Comparison of ENCODE assay signal across 1 cellular context in the genomic region with DNA sequence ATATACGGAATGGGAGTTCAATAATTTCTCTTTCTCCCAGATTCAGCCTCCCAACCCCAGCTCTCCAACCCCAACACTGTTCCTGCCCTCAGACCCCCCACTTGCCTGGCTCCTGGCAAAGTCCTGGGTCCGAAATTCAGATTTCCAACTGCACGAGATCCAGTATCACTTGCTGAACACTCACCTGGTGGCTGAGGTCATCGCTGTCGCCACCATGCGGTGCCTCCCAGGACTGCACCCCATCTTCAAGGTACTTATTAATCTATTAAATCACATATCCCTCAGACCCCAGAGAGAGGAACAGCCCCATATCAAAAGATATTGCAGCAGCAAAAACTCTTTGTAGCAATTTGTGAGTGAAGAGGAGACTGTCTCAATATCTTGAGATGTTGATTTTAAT.
A peak's percentile ranks its signal among the peaks of the same experiment; 100 is the strongest.
TF ChIP-seq lines count a peak whose summit lies in the region.

No MANE protein-coding gene starts in this region.

TF ChIP-seq in K562, 482 proteins besides CTCF, POLR2A, EP300 and RAD21:
- TF ChIP-seq ZNF23 (CRISPR knock-in tag; IDR thresholded peaks at IDR 0.05) (no peak), BRD9 (IDR thresholded peaks at IDR 0.05; ENCODE audit: low read depth, partially characterized antibody) (no peak), BHLHE40 (IDR thresholded peaks at IDR 0.05; ENCODE audit: low read length) (peak; percentile 50), TCF3 (CRISPR knock-in tag; IDR thresholded peaks at IDR 0.05) (0 out of 2 replicates have a peak, but pooled peaks have one; percentile 7), STAG1 (CRISPR knock-in tag; IDR thresholded peaks at IDR 0.05; ENCODE audit: borderline replicate concordance) (peak; percentile 16; the same call in 1 of the 2 replicates), ZNF79 (CRISPR knock-in tag; IDR thresholded peaks at IDR 0.05; ENCODE audit: low read depth) (no peak), HSF4 (CRISPR knock-in tag; IDR thresholded peaks at IDR 0.05; ENCODE audit: borderline replicate concordance) (no peak), MYC (IDR thresholded peaks at IDR 0.05; ENCODE audit: low read depth, low read length) (peak; percentile 30; the same call in 1 of the 2 replicates), MYC (CRISPR knock-in tag; IDR thresholded peaks at IDR 0.05; ENCODE audit: borderline replicate concordance, low read depth) (no peak), RB1 (IDR thresholded peaks at IDR 0.05; ENCODE audit: low read depth) (0 out of 2 replicates have a peak, but pooled peaks have one; percentile 32), ARID2 (IDR thresholded peaks at IDR 0.05) (0 out of 2 replicates have a peak, but pooled peaks have one; percentile 37), ZNF143 (CRISPR knock-in tag; IDR thresholded peaks at IDR 0.05) (no peak), CXXC5 (CRISPR knock-in tag; IDR thresholded peaks at IDR 0.05) (peak; percentile 48; the same call in 1 of the 2 replicates), JUND (IDR thresholded peaks at IDR 0.05; ENCODE audit: borderline replicate concordance, low read depth, low read length) (peak; percentile 39; the same call in 1 of the 2 replicates), JUND (tag; IDR thresholded peaks at IDR 0.05; ENCODE audit: borderline replicate concordance, low read depth, low read length) (no peak; the same call in 2 of the 3 replicates), MTA3 (IDR thresholded peaks at IDR 0.05; ENCODE audit: borderline replicate concordance) (no peak), MCM5 (IDR thresholded peaks at IDR 0.05; ENCODE audit: low read depth) (no peak), SMAD4 (CRISPR knock-in tag; conservative IDR thresholded peaks at IDR 0.05) (0 out of 2 replicates have a peak, but pooled peaks have one; percentile 21), ZKSCAN1 (IDR thresholded peaks at IDR 0.05; ENCODE audit: low read depth, low read length) (peak; percentile 13; the same call in 1 of the 2 replicates), ZNF140 (CRISPR knock-in tag; IDR thresholded peaks at IDR 0.05) (no peak), ARID1B (IDR thresholded peaks at IDR 0.05) (0 out of 2 replicates have a peak, but pooled peaks have one; percentile 10), SMAD3 (CRISPR knock-in tag; conservative IDR thresholded peaks at IDR 0.05) (no peak), ZNF778 (CRISPR knock-in tag; IDR thresholded peaks at IDR 0.05) (no peak), DDX20 (tag; IDR thresholded peaks at IDR 0.05; ENCODE audit: low read depth) (no peak), SOX6 (IDR thresholded peaks at IDR 0.05) (no peak), CC2D1A (IDR thresholded peaks at IDR 0.05) (0 out of 2 replicates have a peak, but pooled peaks have one; percentile 41), ZNF764 (CRISPR knock-in tag; IDR thresholded peaks at IDR 0.05; ENCODE audit: low read depth) (peak; percentile 62; the same call in 1 of the 2 replicates), KHSRP (IDR thresholded peaks at IDR 0.05) (no peak), MAFG (tag; conservative IDR thresholded peaks at IDR 0.05) (peak; percentile 41; the same call in 1 of the 2 replicates), NR2C1 (IDR thresholded peaks at IDR 0.05) (no peak), NR2C1 (tag; IDR thresholded peaks at IDR 0.05) (no peak), CREM (IDR thresholded peaks at IDR 0.05; ENCODE audit: low read depth) (0 out of 2 replicates have a peak, but pooled peaks have one; percentile 13), DMBX1 (CRISPR knock-in tag; IDR thresholded peaks at IDR 0.05; ENCODE audit: borderline replicate concordance) (peak; percentile 63; the same call in 1 of the 2 replicates), SMC3 (conservative IDR thresholded peaks at IDR 0.05; ENCODE audit: insufficient read depth, low read depth, low read length) (peak; percentile 56), DACH1 (IDR thresholded peaks at IDR 0.05; ENCODE audit: partially characterized antibody) (peak; percentile 36), ZNF3 (CRISPR knock-in tag; IDR thresholded peaks at IDR 0.05) (no peak), FOXA3 (CRISPR knock-in tag; conservative IDR thresholded peaks at IDR 0.05 in 1 of 2, IDR thresholded peaks at IDR 0.05 in 1 of 2) (no peak)
- TF ChIP-seq, protein P1, sequence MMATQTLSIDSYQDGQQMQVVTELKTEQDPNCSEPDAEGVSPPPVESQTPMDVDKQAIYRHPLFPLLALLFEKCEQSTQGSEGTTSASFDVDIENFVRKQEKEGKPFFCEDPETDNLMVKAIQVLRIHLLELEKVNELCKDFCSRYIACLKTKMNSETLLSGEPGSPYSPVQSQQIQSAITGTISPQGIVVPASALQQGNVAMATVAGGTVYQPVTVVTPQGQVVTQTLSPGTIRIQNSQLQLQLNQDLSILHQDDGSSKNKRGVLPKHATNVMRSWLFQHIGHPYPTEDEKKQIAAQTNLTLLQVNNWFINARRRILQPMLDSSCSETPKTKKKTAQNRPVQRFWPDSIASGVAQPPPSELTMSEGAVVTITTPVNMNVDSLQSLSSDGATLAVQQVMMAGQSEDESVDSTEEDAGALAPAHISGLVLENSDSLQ (IDR thresholded peaks at IDR 0.05), result no peak
- TF ChIP-seq, protein P2, sequence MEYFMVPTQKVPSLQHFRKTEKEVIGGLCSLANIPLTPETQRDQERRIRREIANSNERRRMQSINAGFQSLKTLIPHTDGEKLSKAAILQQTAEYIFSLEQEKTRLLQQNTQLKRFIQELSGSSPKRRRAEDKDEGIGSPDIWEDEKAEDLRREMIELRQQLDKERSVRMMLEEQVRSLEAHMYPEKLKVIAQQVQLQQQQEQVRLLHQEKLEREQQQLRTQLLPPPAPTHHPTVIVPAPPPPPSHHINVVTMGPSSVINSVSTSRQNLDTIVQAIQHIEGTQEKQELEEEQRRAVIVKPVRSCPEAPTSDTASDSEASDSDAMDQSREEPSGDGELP (CRISPR knock-in tag; IDR thresholded peaks at IDR 0.05; ENCODE audit: borderline replicate concordance), result peak; percentile 47; the same call in 1 of the 2 replicates
- TF ChIP-seq, protein P3, sequence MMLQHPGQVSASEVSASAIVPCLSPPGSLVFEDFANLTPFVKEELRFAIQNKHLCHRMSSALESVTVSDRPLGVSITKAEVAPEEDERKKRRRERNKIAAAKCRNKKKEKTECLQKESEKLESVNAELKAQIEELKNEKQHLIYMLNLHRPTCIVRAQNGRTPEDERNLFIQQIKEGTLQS (IDR thresholded peaks at IDR 0.05), result 0 out of 2 replicates have a peak, but pooled peaks have one; percentile 23
- TF ChIP-seq, protein P3 (CRISPR knock-in tag; conservative IDR thresholded peaks at IDR 0.05), result no peak
- TF ChIP-seq, protein P4, sequence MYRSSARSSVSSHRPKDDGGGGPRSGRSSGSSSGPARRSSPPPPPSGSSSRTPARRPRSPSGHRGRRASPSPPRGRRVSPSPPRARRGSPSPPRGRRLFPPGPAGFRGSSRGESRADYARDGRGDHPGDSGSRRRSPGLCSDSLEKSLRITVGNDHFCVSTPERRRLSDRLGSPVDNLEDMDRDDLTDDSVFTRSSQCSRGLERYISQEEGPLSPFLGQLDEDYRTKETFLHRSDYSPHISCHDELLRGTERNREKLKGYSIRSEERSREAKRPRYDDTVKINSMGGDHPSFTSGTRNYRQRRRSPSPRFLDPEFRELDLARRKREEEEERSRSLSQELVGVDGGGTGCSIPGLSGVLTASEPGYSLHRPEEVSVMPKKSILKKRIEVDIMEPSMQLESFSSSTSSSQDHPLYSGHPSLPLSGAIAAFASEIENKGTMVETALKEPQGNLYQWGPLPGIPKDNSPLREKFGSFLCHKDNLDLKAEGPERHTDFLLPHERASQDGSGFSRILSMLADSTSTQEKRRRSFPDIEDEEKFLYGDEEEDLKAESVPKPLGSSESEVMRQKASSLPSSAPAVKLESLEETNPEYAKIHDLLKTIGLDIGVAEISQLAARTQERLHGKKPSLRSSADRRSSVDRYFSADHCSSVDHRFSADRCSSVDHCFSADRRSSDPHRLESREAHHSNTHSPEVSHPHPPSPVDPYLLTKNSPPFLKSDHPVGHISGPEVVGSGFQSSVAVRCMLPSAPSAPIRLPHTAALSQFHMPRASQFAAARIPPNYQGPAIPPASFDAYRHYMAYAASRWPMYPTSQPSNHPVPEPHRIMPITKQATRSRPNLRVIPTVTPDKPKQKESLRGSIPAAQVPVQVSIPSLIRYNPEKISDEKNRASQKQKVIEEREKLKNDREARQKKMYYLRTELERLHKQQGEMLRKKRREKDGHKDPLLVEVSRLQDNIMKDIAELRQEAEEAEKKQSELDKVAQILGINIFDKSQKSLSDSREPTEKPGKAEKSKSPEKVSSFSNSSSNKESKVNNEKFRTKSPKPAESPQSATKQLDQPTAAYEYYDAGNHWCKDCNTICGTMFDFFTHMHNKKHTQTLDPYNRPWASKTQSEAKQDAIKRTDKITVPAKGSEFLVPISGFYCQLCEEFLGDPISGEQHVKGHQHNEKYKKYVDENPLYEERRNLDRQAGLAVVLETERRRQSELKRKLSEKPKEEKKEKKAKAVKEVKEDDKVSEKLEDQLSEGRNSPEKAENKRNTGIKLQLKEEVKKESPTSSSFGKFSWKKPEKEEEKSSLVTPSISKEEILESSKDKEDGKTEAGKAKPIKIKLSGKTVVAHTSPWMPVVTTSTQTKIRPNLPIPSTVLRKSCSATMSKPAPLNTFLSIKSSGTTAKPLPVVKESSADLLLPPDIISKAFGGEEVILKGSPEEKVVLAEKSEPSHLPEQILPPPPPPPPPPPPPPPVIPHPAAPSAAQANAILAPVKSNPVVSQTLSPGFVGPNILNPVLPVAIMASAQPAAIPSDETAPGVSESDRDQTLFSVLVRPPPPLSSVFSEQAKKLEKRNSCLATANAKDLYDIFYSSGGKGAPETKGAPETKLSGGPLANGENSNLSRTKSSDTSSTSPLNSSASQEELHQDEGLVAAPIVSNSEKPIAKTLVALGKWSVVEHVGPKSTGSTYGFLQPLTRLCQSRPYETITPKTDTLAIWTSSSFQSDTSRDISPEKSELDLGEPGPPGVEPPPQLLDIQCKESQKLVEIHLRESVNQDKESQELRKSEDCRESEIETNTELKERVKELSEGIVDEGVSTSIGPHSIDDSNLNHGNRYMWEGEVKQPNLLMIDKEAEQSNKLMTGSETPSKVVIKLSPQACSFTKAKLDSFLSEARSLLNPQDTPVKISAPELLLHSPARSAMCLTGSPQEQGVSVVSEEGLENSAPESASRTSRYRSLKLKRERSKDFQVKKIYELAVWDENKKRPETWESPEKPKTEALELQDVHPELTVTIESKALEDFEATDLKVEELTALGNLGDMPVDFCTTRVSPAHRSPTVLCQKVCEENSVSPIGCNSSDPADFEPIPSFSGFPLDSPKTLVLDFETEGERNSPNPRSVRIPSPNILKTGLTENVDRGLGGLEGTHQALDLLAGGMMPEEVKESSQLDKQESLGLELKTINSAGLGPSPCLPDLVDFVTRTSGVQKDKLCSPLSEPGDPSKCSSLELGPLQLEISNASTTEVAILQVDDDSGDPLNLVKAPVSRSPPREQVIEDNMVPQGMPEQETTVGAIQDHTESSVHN (IDR thresholded peaks at IDR 0.05; ENCODE audit: borderline replicate concordance in 1 of 2, low read depth in 1 of 2), result no peak
- TF ChIP-seq, protein P5, sequence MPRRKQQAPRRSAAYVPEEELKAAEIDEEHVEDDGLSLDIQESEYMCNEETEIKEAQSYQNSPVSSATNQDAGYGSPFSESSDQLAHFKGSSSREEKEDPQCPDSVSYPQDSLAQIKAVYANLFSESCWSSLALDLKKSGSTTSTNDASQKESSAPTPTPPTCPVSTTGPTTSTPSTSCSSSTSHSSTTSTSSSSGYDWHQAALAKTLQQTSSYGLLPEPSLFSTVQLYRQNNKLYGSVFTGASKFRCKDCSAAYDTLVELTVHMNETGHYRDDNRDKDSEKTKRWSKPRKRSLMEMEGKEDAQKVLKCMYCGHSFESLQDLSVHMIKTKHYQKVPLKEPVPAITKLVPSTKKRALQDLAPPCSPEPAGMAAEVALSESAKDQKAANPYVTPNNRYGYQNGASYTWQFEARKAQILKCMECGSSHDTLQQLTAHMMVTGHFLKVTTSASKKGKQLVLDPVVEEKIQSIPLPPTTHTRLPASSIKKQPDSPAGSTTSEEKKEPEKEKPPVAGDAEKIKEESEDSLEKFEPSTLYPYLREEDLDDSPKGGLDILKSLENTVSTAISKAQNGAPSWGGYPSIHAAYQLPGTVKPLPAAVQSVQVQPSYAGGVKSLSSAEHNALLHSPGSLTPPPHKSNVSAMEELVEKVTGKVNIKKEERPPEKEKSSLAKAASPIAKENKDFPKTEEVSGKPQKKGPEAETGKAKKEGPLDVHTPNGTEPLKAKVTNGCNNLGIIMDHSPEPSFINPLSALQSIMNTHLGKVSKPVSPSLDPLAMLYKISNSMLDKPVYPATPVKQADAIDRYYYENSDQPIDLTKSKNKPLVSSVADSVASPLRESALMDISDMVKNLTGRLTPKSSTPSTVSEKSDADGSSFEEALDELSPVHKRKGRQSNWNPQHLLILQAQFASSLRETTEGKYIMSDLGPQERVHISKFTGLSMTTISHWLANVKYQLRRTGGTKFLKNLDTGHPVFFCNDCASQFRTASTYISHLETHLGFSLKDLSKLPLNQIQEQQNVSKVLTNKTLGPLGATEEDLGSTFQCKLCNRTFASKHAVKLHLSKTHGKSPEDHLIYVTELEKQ (CRISPR knock-in tag; IDR thresholded peaks at IDR 0.05), result no peak
